Comparison of ENCODE assay signal across 8 cellular contexts in the genomic region with DNA sequence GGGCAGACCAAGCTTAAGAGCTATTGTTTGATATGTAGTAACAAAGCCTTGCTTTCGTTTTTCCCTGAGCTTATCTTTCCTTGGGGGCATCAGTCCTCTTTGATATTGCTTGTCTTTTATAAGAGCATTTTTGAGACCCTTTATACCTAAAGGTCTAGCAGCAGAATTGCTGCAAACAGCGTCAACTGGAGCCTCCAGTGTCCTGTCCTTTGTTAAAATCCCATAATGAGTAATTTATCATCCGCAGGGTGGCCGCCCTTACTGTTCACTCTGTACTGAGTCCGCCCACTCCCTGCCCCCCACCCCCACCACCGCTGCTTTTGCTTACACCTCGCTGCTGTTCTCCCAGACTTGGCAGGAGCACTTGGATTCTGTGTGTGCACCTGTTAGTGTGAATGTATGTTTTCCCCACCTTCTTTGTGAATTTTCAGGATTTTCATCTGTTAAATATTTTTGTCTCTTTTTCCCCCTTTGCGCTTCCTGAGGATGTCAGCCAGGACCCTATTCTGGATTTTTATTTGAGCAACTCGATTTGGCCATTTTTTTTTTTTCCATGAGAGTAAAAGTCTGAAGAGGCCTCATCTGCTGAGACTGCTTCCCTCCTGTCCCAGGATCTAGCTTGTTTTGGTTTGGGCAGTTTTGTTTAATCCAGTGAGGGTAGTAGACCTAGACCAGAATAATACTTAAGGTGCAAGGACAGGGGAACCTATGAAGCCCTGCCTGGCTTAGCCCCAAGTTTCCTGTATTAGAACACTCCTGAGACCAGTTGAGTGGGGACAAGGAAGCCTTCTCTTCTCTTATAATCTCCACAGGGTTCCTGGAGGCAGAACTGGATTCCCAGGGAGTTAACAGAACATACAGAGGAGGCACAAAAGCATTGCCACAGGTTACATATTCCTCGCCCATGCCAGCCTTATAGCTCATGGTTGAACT. TPM values are rescaled to one million over a fixed set of nuclear protein-coding genes. Genes with fewer than 3 reads are reported as not detected.
A peak's percentile ranks its signal among the peaks of the same experiment; 100 is the strongest.
DNase-seq lines count a peak whose midpoint lies in the region; ATAC-seq and TF ChIP-seq lines count a peak whose summit lies in the region.

No MANE protein-coding gene starts in this region.

- peaks cover 53% of the 10 kb centered on the region for H3K4me1 Mint-ChIP-seq in WTC11

- H3K27me3 ChIP-seq in SK-N-SH (ENCODE audit: insufficient read depth) = no peaks in the 10 kb centered on the region

- ATAC-seq in SK-N-SH treated with all-trans-retinoic acid at 6 μM for 48 hours (no peak), WTC11 (no peak), GM18517 (IDR thresholded peaks at IDR 0.05; ENCODE audit: unreplicated experiment) (no peak), HG02642 (IDR thresholded peaks at IDR 0.05; ENCODE audit: poor library complexity, unreplicated experiment) (no peak)

- peak overlapping the region; percentile 69; the same call in 1 of the 2 replicates for H2AFZ ChIP-seq in SK-N-SH (ENCODE audit: low read depth)

- POLR2A ChIA-PET in SK-N-SH (lab: Yijun Ruan, JAX) = interaction anchor here (1.7 kb wide), 1 partner anchor 81 kb away, joined by 3 read pairs; no protein-coding TSS in a partner anchor
- POLR2A ChIA-PET in WTC11 (lab: Charles Lee) = interaction anchor here (2.1 kb wide), 1 partner anchor 39 kb away, joined by 5 read pairs; a partner anchor contains a TSS

- TF ChIP-seq EP300 in SK-N-SH (IDR thresholded peaks at IDR 0.05; ENCODE audit: borderline replicate concordance in 1 of 2, low read depth in 1 of 2, low read length in 1 of 2) = no peak

- H3K27ac ChIP-seq in SK-N-SH (ENCODE audit: low read depth in 2 of 2, low read length in 1 of 2) = peak overlapping the region; percentile 89
- peak overlapping the region; percentile 73 for H3K27ac ChIP-seq in temporal lobe (ENCODE audit: low read depth, low read length)

- DNase-seq in SK-N-SH = no peak
- DNase-seq in WTC11 (ENCODE audit: low spot score) = no peak
- DNase-seq in kidney tubule cell (ENCODE audit: low spot score) = peak; percentile 23
- DNase-seq in GF-D8 (lab: John Stamatoyannopoulos, UW) = no peak

- no peaks in the 10 kb centered on the region for H3K9me2 ChIP-seq in SK-N-SH

- peaks cover 40% of the 10 kb centered on the region for H3F3A ChIP-seq in SK-N-SH (replicated peaks; ENCODE audit: insufficient read depth)

- no peak overlapping the region for H3K4me3 Mint-ChIP-seq in WTC11

- H3K9me3 ChIP-seq in SK-N-SH = no peaks in the 10 kb centered on the region

- peaks cover 18% of the 10 kb centered on the region; the same call in 1 of the 2 replicates for H3K79me2 ChIP-seq in SK-N-SH (ENCODE audit: insufficient read depth)

- H3K36me3 ChIP-seq in SK-N-SH (replicated peaks in 1 of 2; ENCODE audit: control insufficient read depth in 1 of 2, insufficient read depth in 2 of 2, low read length in 1 of 2) = peaks cover 8% of the 10 kb centered on the region in 2 experiments

- peaks cover 5% of the 10 kb centered on the region for H3K36me3 Mint-ChIP-seq in WTC11

- no peak for TF ChIP-seq RAD21 in SK-N-SH (IDR thresholded peaks at IDR 0.05; ENCODE audit: low read length)

- H3K4me1 ChIP-seq in SK-N-SH (ENCODE audit: control insufficient read depth in 1 of 2, insufficient read depth in 2 of 2, low read depth in 1 of 2, low read length in 1 of 2) = peaks cover 40 to 41% of the 10 kb centered on the region in 2 experiments

- H3K27me3 Mint-ChIP-seq in WTC11 (ENCODE audit: low read depth) = no peaks in the 10 kb centered on the region

- 80% methylated on average over 10 of the region's 10 CpGs for WGBS in SK-N-SH (ENCODE audit: low lambda C conversion rate)

- H3K4me3 ChIP-seq in SK-N-SH (ENCODE audit: low read depth in 2 of 2, low read length in 1 of 2) = no peak overlapping the region

- CTCF ChIA-PET in SK-N-SH (lab: Yijun Ruan, JAX) (interaction anchor here (1.0 to 19.1 kb wide), 8 partner anchors 13 to 252 kb away, joined by 3 to 353 read pairs (median 6); a partner anchor contains a TSS), WTC11 (lab: Charles Lee) (interaction anchor here (0.6 to 6.1 kb wide), 5 partner anchors 13 to 77 kb away, joined by 3 to 36 read pairs (median 5); a partner anchor contains a TSS)

- H3K4me2 ChIP-seq in SK-N-SH = peak overlapping the region; percentile 68

- peak overlapping the region; percentile 7; the same call in 1 of the 2 replicates for H3K27ac Mint-ChIP-seq in WTC11

- TF ChIP-seq CTCF in SK-N-SH (IDR thresholded peaks at IDR 0.05) = no peak
- TF ChIP-seq CTCF in WTC11 (IDR thresholded peaks at IDR 0.05) = no peak

- H4K20me1 ChIP-seq in SK-N-SH (ENCODE audit: insufficient read depth) = no peaks in the 10 kb centered on the region

- no peaks in the 10 kb centered on the region for H3K9me3 Mint-ChIP-seq in WTC11

- peak overlapping the region; percentile 30; the same call in 1 of the 2 replicates for H3K9ac ChIP-seq in SK-N-SH

TF ChIP-seq in SK-N-SH, 30 proteins besides CTCF, POLR2A, EP300 and RAD21:
- TF ChIP-seq SMC3 (IDR thresholded peaks at IDR 0.05; ENCODE audit: low read depth, low read length) (no peak), RXRA (IDR thresholded peaks at IDR 0.05; ENCODE audit: borderline replicate concordance, low read depth) (no peak), NRF1 (IDR thresholded peaks at IDR 0.05; ENCODE audit: low read depth, low read length) (no peak), RCOR1 (IDR thresholded peaks at IDR 0.05; ENCODE audit: low read length) (no peak)

TF ChIP-seq in SK-N-SH treated with all-trans-retinoic acid at 6 μM for 48 hours, 23 proteins besides CTCF, POLR2A, EP300 and RAD21:
- TF ChIP-seq ARNTL (CRISPR knock-in tag; IDR thresholded peaks at IDR 0.05; ENCODE audit: borderline replicate concordance, low read depth) = no peak
- TF ChIP-seq ZNF565 (CRISPR knock-in tag; conservative IDR thresholded peaks at IDR 0.05; ENCODE audit: low read depth) = no peak
- TF ChIP-seq TOX (CRISPR knock-in tag; IDR thresholded peaks at IDR 0.05; ENCODE audit: borderline replicate concordance) = no peak

TF ChIP-seq in WTC11, 78 proteins besides CTCF, POLR2A, EP300 and RAD21 (continues in another document):
- TF ChIP-seq NFYB (CRISPR knock-in tag; conservative IDR thresholded peaks at IDR 0.05; ENCODE audit: low read depth) (no peak), FOXK1 (CRISPR knock-in tag; IDR thresholded peaks at IDR 0.05) (no peak), OVOL2 (CRISPR knock-in tag; IDR thresholded peaks at IDR 0.05; ENCODE audit: borderline replicate concordance) (no peak), ZBTB21 (CRISPR knock-in tag; IDR thresholded peaks at IDR 0.05; ENCODE audit: borderline replicate concordance) (no peak)
- TF ChIP-seq, protein P1, sequence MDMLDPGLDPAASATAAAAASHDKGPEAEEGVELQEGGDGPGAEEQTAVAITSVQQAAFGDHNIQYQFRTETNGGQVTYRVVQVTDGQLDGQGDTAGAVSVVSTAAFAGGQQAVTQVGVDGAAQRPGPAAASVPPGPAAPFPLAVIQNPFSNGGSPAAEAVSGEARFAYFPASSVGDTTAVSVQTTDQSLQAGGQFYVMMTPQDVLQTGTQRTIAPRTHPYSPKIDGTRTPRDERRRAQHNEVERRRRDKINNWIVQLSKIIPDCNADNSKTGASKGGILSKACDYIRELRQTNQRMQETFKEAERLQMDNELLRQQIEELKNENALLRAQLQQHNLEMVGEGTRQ (CRISPR knock-in tag; IDR thresholded peaks at IDR 0.05) = no peak
- TF ChIP-seq, protein P2, sequence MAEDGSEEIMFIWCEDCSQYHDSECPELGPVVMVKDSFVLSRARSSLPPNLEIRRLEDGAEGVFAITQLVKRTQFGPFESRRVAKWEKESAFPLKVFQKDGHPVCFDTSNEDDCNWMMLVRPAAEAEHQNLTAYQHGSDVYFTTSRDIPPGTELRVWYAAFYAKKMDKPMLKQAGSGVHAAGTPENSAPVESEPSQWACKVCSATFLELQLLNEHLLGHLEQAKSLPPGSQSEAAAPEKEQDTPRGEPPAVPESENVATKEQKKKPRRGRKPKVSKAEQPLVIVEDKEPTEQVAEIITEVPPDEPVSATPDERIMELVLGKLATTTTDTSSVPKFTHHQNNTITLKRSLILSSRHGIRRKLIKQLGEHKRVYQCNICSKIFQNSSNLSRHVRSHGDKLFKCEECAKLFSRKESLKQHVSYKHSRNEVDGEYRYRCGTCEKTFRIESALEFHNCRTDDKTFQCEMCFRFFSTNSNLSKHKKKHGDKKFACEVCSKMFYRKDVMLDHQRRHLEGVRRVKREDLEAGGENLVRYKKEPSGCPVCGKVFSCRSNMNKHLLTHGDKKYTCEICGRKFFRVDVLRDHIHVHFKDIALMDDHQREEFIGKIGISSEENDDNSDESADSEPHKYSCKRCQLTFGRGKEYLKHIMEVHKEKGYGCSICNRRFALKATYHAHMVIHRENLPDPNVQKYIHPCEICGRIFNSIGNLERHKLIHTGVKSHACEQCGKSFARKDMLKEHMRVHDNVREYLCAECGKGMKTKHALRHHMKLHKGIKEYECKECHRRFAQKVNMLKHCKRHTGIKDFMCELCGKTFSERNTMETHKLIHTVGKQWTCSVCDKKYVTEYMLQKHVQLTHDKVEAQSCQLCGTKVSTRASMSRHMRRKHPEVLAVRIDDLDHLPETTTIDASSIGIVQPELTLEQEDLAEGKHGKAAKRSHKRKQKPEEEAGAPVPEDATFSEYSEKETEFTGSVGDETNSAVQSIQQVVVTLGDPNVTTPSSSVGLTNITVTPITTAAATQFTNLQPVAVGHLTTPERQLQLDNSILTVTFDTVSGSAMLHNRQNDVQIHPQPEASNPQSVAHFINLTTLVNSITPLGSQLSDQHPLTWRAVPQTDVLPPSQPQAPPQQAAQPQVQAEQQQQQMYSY (CRISPR knock-in tag; IDR thresholded peaks at IDR 0.05) = no peak

RNA-seq across cellular contexts. Expression of a gene that starts 8.1 kb away (rescaled TPM):
- polyA plus RNA-seq in SK-N-SH (2012; rRNA removed) = 16.1 and 23.1 TPM in 2 replicates
- polyA plus RNA-seq in SK-N-SH (2012; cell fraction: cytosol; rRNA removed) = 9.1 and 10.0 TPM in 2 replicates
- 29.2 and 35.1 TPM in 2 replicates for polyA plus RNA-seq in SK-N-SH (2012; cell fraction: nucleus; rRNA removed)
- total RNA-seq in WTC11 (2021) (6.4 to 7.4 TPM (median 7.4 TPM) in 3 replicates), temporal lobe (2.0 TPM)

RNA-seq across cellular contexts. Expression of a gene that starts 26.6 kb away (rescaled TPM):
- 1.0 and 1.2 TPM in 2 replicates for polyA plus RNA-seq in SK-N-SH (2012; rRNA removed)
- polyA plus RNA-seq in SK-N-SH (2012; cell fraction: cytosol; rRNA removed) = 0.18 TPM in 1 of 2 replicates, not detected in the other
- polyA plus RNA-seq in SK-N-SH (2012; cell fraction: nucleus; rRNA removed) = 8.7 and 22.8 TPM in 2 replicates
- total RNA-seq in WTC11 (2021) (9.3 to 11.7 TPM (median 9.7 TPM) in 3 replicates), temporal lobe (0.25 TPM)

RNA-seq across cellular contexts. Expression of a gene that starts 38.8 kb away (rescaled TPM):
- 24.2 and 29.8 TPM in 2 replicates for polyA plus RNA-seq in SK-N-SH (2012; rRNA removed)
- 6.4 and 8.9 TPM in 2 replicates for polyA plus RNA-seq in SK-N-SH (2012; cell fraction: cytosol; rRNA removed)
- polyA plus RNA-seq in SK-N-SH (2012; cell fraction: nucleus; rRNA removed) = 189 and 213 TPM in 2 replicates
- total RNA-seq in WTC11 (2021) (52.0 to 59.6 TPM (median 56.7 TPM) in 3 replicates), temporal lobe (4.9 TPM)

RNA-seq across cellular contexts. Expression of a gene that starts 39.0 kb away (rescaled TPM):
- 0.71 and 0.94 TPM in 2 replicates for polyA plus RNA-seq in SK-N-SH (2012; rRNA removed)
- polyA plus RNA-seq in SK-N-SH (2012; cell fraction: cytosol; rRNA removed) = 0.52 and 0.54 TPM in 2 replicates
- 3.3 and 3.7 TPM in 2 replicates for polyA plus RNA-seq in SK-N-SH (2012; cell fraction: nucleus; rRNA removed)
- 0.70 to 1.3 TPM (median 0.94 TPM) in 3 replicates for total RNA-seq in WTC11 (2021)
- not detected for total RNA-seq in temporal lobe

RNA-seq across cellular contexts. Expression of a gene that starts 55.0 kb away (rescaled TPM):
- 190 and 448 TPM in 2 replicates for polyA plus RNA-seq in SK-N-SH (2012; rRNA removed)
- 153 and 201 TPM in 2 replicates for polyA plus RNA-seq in SK-N-SH (2012; cell fraction: cytosol; rRNA removed)
- polyA plus RNA-seq in SK-N-SH (2012; cell fraction: nucleus; rRNA removed) = 1,146 and 1,459 TPM in 2 replicates
- total RNA-seq in WTC11 (2021) (53.5 to 74.8 TPM (median 70.4 TPM) in 3 replicates), temporal lobe (6.9 TPM)
